ENCODE assay signal across 25 cellular contexts in the genomic region with DNA sequence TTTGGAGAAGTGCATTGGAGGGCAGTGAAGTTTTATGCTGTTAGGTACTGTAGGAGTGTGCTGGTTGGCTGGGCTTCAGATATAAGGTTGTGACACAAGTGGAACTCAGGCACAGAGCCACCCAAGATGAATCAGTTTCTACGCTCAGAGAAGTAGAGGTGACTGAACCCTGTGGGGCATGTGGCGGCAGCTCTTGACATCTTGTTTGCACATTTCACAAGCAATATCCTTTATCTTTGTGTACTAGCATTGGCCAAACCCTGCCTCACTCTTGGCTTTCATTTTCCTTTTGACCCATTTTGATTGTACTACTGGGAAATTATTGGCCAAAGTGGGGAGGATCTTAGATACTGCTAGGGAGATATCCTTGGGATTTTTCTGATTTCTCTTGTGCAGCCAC.
DNase-seq lines count a peak whose midpoint lies in the region; ATAC-seq, FAIRE-seq and TF ChIP-seq lines count a peak whose summit lies in the region.
"Had no signal": no experiment of that assay in that cellular context is flagged by ENCODE, and none has a peak within 500 bp of the region (broad histone marks: within the 10 kb centered on the region; RNA-seq: fewer than 3 reads in every experiment).

No MANE protein-coding gene starts in this region.

- no peak for TF ChIP-seq EP300 in A549 (IDR thresholded peaks at IDR 0.05)

- 0 out of 3 replicates have a peak overlapping the region, but pooled peaks have one; percentile 5 for H3K4me2 ChIP-seq in A549

- H3K27ac ChIP-seq in A549: no peak overlapping the region
- H3K27ac ChIP-seq: GM23248, Peyer's patch had no signal

- CTCF ChIA-PET in A549 (lab: Yijun Ruan, JAX): interaction anchor here (0.8 to 0.9 kb wide), 2 partner anchors 32 to 35 kb away, joined by 3 to 5 read pairs; no protein-coding TSS in a partner anchor

- TF ChIP-seq RAD21 in A549 (conservative IDR thresholded peaks at IDR 0.05 in 1 of 2, IDR thresholded peaks at IDR 0.05 in 1 of 2): no peak

- peak in 1 of 2 experiments; percentile 19 for DNase-seq in A549 (ENCODE audit: low read depth in 1 of 2, low spot score in 1 of 2)
- DNase-seq in MV-4-11 (lab: John Stamatoyannopoulos, UW): peak; percentile 30
- DNase-seq in mucosa of gallbladder (ENCODE audit: low spot score): peak; percentile 26
- DNase-seq in cerebellum (ENCODE audit: low spot score): no peak
- DNase-seq in HPDE6-E6E7 (ENCODE audit: extremely low spot score): no peak
- DNase-seq: activated CD4-positive, alpha-beta T cell treated with anti-CD3 and anti-CD28 coated beads for 36 hours; cortex of kidney; DMS79; effector memory CD4-positive, alpha-beta T cell; glutamatergic neuron; GM23248; natural killer cell; NCI-H1092; NCI-H446 treated with DMSO at 0.1 percent for 48 hours; NCI-H774; Peyer's patch; SHP77; stimulated activated CD4-positive, alpha-beta T cell treated with anti-CD3 and anti-CD28 coated beads, Interleukin-15, amount 100 ng/mL, for 24 hours; stimulated activated CD4-positive, alpha-beta T cell treated with anti-CD3 and anti-CD28 coated beads, Interleukin-4, amount 100 ng/mL, for 4 hours; SW 1271 had no signal

- ATAC-seq in A549 (no peak; a peak in 1 of 6 replicates), esophagus mucosa (peak; percentile 84), HG02588 (IDR thresholded peaks at IDR 0.05; ENCODE audit: unreplicated experiment) (no peak), GM18868 (IDR thresholded peaks at IDR 0.05; ENCODE audit: unreplicated experiment) (no peak)
- ATAC-seq: activated CD4-positive, alpha-beta T cell treated with anti-CD3 and anti-CD28 coated beads for 36 hours; natural killer cell had no signal

- TF ChIP-seq CTCF in A549 (IDR thresholded peaks at IDR 0.05): no peak

- H3K4me3 ChIP-seq in A549: no peak overlapping the region
- H3K4me3 ChIP-seq: GM23248, Peyer's patch had no signal

- no peak for TF ChIP-seq POLR2A in A549 (IDR thresholded peaks at IDR 0.05; ENCODE audit: low read length)

- FAIRE-seq in A549 (lab: Jason Lieb, UNC): no peak
- FAIRE-seq: G401.6, islet of Langerhans had no signal

- POLR2A ChIA-PET in A549 (lab: Yijun Ruan, JAX): no interaction called here

- peaks cover 2% of the 10 kb centered on the region; the same call in 1 of the 3 replicates for H3K4me1 ChIP-seq in A549
- H3K4me1 ChIP-seq: Peyer's patch had no signal

- no peaks in the 10 kb centered on the region for H3K9me3 ChIP-seq in A549
- H3K9me3 ChIP-seq: Peyer's patch had no signal

- 46% methylated on average over 2 of the region's 2 CpGs for WGBS in A549 (ENCODE audit: missing lambda C conversion rate)

TF ChIP-seq in A549, 52 proteins besides CTCF, POLR2A, EP300 and RAD21:
- TF ChIP-seq, protein P1, sequence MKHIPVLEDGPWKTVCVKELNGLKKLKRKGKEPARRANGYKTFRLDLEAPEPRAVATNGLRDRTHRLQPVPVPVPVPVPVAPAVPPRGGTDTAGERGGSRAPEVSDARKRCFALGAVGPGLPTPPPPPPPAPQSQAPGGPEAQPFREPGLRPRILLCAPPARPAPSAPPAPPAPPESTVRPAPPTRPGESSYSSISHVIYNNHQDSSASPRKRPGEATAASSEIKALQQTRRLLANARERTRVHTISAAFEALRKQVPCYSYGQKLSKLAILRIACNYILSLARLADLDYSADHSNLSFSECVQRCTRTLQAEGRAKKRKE (CRISPR knock-in tag; IDR thresholded peaks at IDR 0.05; ENCODE audit: low read depth): no peak
- TF ChIP-seq ZFP36 (IDR thresholded peaks at IDR 0.05; ENCODE audit: borderline replicate concordance, partially characterized antibody) (no peak), FOXS1 (CRISPR knock-in tag; IDR thresholded peaks at IDR 0.05) (no peak), ESRRA (IDR thresholded peaks at IDR 0.05; ENCODE audit: borderline replicate concordance, low read length) (no peak)
TF ChIP-seq in A549: peak in this region for 0.

Comparison
In these comparisons a context has a peak if more than half of its experiments do, and no peak if none do; other contexts are left out.
1. DNase-seq: peak in MV-4-11 (single experiment) and mucosa of gallbladder (single experiment); none in cerebellum (single experiment) and HPDE6-E6E7 (single experiment).